19 cellular contexts compared by ENCODE assay signal in the genomic region with DNA sequence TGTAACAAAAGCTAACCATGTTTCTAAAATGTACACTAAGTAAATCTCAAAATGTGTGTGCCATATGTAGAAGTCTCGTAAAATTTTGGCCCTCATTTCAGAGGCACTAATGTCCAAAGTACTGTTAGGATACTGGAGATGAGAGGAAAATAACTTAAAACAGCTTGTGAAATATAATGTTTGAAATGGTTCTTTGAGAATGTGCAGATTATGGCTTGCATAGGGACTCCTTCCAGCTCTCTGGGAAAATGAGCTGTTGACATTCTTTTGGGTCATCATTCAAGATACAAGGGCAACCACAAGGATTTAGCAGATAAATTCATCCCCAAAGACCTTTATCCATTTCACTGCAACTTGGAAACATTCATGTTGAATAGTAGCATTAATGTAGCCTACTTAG. TPM values are rescaled to one million over a fixed set of nuclear protein-coding genes. Genes with fewer than 3 reads are reported as not detected.
"Had no signal": no experiment of that assay in that cellular context is flagged by ENCODE, and none has a peak within 500 bp of the region (broad histone marks: within the 10 kb centered on the region; RNA-seq: fewer than 3 reads in every experiment).

No MANE protein-coding gene starts in this region.

- H3K4me1 Mint-ChIP-seq: activated CD4-positive, alpha-beta memory T cell treated with anti-CD3 and anti-CD28 coated beads, Interleukin-2, amount 10 ng/mL, durations not matched to agents 7 days and 5 days; central memory CD8-positive, alpha-beta T cell; naive thymus-derived CD8-positive, alpha-beta T cell; T-helper 17 cell had no signal

- H3K27ac ChIP-seq: brain microvascular endothelial cell, WERI-Rb-1 had no signal

- H3K27me3 Mint-ChIP-seq: activated CD4-positive, alpha-beta memory T cell treated with anti-CD3 and anti-CD28 coated beads, Interleukin-2, amount 10 ng/mL, durations not matched to agents 7 days and 5 days; activated T-cell treated with anti-CD3 and anti-CD28 coated beads, Interleukin-2, amount 50 U/mL, for 24 hours; central memory CD8-positive, alpha-beta T cell; naive thymus-derived CD8-positive, alpha-beta T cell; T-helper 17 cell had no signal

- H3K36me3 ChIP-seq: brain microvascular endothelial cell, WERI-Rb-1 had no signal

- H3K27me3 ChIP-seq: brain microvascular endothelial cell had no signal

- DNase-seq: activated CD4-positive, alpha-beta memory T cell treated with anti-CD3 and anti-CD28 coated beads, Interleukin-2, amount 10 ng/mL, durations not matched to agents 7 days and 5 days; activated CD4-positive, alpha-beta T cell treated with anti-CD3 and anti-CD28 coated beads for 4 hours; activated effector memory CD4-positive, alpha-beta T cell treated with Interleukin-2 at 50 U/mL for 16 hours; activated T-cell treated with anti-CD3 and anti-CD28 coated beads, Interleukin-2, amount 50 U/mL, for 24 hours; amniotic stem cell; brain microvascular endothelial cell; cortex of kidney; effector CD8-positive, alpha-beta T cell; naive thymus-derived CD8-positive, alpha-beta T cell; posterior cingulate gyrus; stimulated activated naive CD8-positive, alpha-beta T cell treated with anti-CD3 and anti-CD28 coated beads, Interleukin-15, Interleukin-2, amounts not matched to agents 100 U/mL and 50 U/mL, for 24 hours; T-helper 17 cell; trophoblast cell; WERI-Rb-1 had no signal

- H3K4me3 Mint-ChIP-seq: activated CD4-positive, alpha-beta memory T cell treated with anti-CD3 and anti-CD28 coated beads, Interleukin-2, amount 10 ng/mL, durations not matched to agents 7 days and 5 days; activated T-cell treated with anti-CD3 and anti-CD28 coated beads, Interleukin-2, amount 50 U/mL, for 24 hours; central memory CD8-positive, alpha-beta T cell; naive thymus-derived CD8-positive, alpha-beta T cell; T-helper 17 cell had no signal

- H3K9me3 Mint-ChIP-seq: activated CD4-positive, alpha-beta memory T cell treated with anti-CD3 and anti-CD28 coated beads, Interleukin-2, amount 10 ng/mL, durations not matched to agents 7 days and 5 days; activated naive CD4-positive, alpha-beta T cell treated with anti-CD3 and anti-CD28 coated beads, Interleukin-2, amount 50 U/mL, for 72 hours; activated T-cell treated with anti-CD3 and anti-CD28 coated beads, Interleukin-2, amount 50 U/mL, for 24 hours; central memory CD8-positive, alpha-beta T cell; naive thymus-derived CD8-positive, alpha-beta T cell had no signal

- ATAC-seq: activated naive CD4-positive, alpha-beta T cell treated with anti-CD3 and anti-CD28 coated beads, Interleukin-2, amount 50 U/mL, for 72 hours; left lobe of liver; naive thymus-derived CD8-positive, alpha-beta T cell; stimulated activated naive CD8-positive, alpha-beta T cell treated with anti-CD3 and anti-CD28 coated beads, Interleukin-15, Interleukin-2, amounts not matched to agents 100 U/mL and 50 U/mL, for 24 hours; T-helper 17 cell had no signal

- H3K27ac Mint-ChIP-seq: activated CD4-positive, alpha-beta memory T cell treated with anti-CD3 and anti-CD28 coated beads, Interleukin-2, amount 10 ng/mL, durations not matched to agents 7 days and 5 days; activated naive CD4-positive, alpha-beta T cell treated with anti-CD3 and anti-CD28 coated beads, Interleukin-2, amount 50 U/mL, for 72 hours; activated T-cell treated with anti-CD3 and anti-CD28 coated beads, Interleukin-2, amount 50 U/mL, for 24 hours; naive thymus-derived CD8-positive, alpha-beta T cell; T-helper 17 cell had no signal

RNA-seq across cellular contexts. Expression of a gene that starts 38.1 kb away (rescaled TPM):
- total RNA-seq: activated naive CD4-positive, alpha-beta T cell treated with anti-CD3 and anti-CD28 coated beads, Interleukin-2, amount 50 U/mL, for 72 hours; left lobe of liver; lung microvascular endothelial cell; mononuclear cell; naive thymus-derived CD8-positive, alpha-beta T cell; T-helper 17 cell had no signal
- polyA plus RNA-seq: naive thymus-derived CD8-positive, alpha-beta T cell had no signal
